8 cellular contexts compared by ENCODE assay signal in the genomic region with DNA sequence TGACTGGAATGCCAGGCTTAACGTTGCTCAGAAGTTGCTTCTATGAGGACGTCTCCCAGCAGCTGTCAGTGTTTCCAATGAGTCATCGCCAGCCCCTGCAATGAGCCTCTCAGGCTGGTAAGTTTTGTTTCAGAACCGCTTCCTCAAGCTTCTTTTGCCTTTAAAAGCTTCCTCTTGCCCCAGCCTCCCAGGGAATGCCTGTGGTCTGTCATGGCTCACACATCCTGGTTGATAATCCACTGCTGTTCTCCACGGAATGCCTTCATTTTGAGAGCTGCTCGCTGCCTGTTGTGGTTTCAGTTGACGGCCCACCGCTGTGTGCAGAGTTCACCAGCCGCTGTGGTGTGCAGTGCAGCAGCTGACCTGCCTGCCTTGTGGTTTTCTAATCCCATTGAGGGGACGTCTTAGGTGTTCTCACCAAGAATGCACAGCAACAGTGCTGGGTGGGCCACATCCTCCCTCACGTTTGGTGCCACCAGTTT.
DNase-seq lines count a peak whose midpoint lies in the region; ATAC-seq and TF ChIP-seq lines count a peak whose summit lies in the region.

No MANE protein-coding gene starts in this region.

- no peak for TF ChIP-seq CTCF in fibroblast of villous mesenchyme (IDR thresholded peaks at IDR 0.05; ENCODE audit: insufficient read depth, low read depth, low read length)
- TF ChIP-seq CTCF in upper lobe of left lung (IDR thresholded peaks at IDR 0.05), result no peak

- no peaks in the 10 kb centered on the region for H3K27me3 ChIP-seq in upper lobe of left lung

- H3K27ac ChIP-seq in upper lobe of left lung, result no peak overlapping the region

- no peak for TF ChIP-seq EP300 in upper lobe of left lung (IDR thresholded peaks at IDR 0.05)

- WGBS in upper lobe of left lung, 2 donors, result 39 to 52% methylated on average over 7 to 11 of the region's 11 CpGs

- H3K4me3 ChIP-seq in fibroblast of villous mesenchyme (ENCODE audit: low read depth, low read length), result peak overlapping the region; percentile 16
- H3K4me3 ChIP-seq in upper lobe of left lung, result no peak overlapping the region

- ATAC-seq in GM18517 (IDR thresholded peaks at IDR 0.05; ENCODE audit: unreplicated experiment), result peak; percentile 82
- ATAC-seq in HG02798 (IDR thresholded peaks at IDR 0.05; ENCODE audit: poor library complexity, unreplicated experiment), result peak; percentile 86
- ATAC-seq in upper lobe of left lung (ENCODE audit: low FRiP score in 2 of 2), result peak; percentile 66 to 88

- H3K36me3 ChIP-seq in upper lobe of left lung, result no peaks in the 10 kb centered on the region

- DNase-seq in NOMO-1 treated with dmso at 0.1 percent for 144 hours (lab: John Stamatoyannopoulos, UW; ENCODE audit: unreplicated experiment), result peak; percentile 52
- DNase-seq in activated CD8-positive, alpha-beta memory T cell treated with anti-CD3 and anti-CD28 coated beads, Interleukin-2, amount 50 U/mL, for 48 hours, result peak; percentile 79
- peak; percentile 98 for DNase-seq in fibroblast of villous mesenchyme (ENCODE audit: low read depth)
- DNase-seq in pons (ENCODE audit: low spot score), result peak; percentile 46
- peak in 1 of 2 donors; percentile 53 for DNase-seq in upper lobe of left lung
- no peak for DNase-seq in G401 (ENCODE audit: low spot score)

- TF ChIP-seq POLR2A in upper lobe of left lung (IDR thresholded peaks at IDR 0.05), result no peak

- H3K4me1 ChIP-seq in upper lobe of left lung, result no peaks in the 10 kb centered on the region

- H3K9me3 ChIP-seq in upper lobe of left lung, result no peaks in the 10 kb centered on the region

- in situ Hi-C loops in G401 (cut with HindIII; ENCODE audit: low sequenced_read_pairs), result no loop called here
